In the genomic region with DNA sequence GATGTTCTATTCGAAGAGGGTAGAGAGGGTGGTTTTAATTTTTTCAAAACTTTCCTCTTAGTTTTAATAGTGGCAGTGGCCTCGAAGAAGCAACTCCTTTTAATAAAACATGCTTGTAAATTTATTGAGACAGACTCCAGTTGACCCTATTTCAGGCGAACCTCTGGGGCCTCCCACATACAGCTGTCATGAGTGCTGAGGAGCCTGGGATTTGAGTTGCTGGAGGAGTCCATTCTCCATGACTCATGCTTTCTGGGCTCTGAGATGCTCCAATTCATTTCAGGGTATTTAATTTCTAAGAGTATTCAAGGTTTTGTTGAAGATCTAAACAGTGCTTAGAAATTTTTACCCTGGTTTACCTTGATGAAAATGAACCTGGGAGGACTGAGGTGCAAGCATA, we compare ENCODE assay signal across 18 cellular contexts.
DNase-seq lines count a peak whose midpoint lies in the region; ATAC-seq, FAIRE-seq and TF ChIP-seq lines count a peak whose summit lies in the region.
"Had no signal": no experiment of that assay in that cellular context is flagged by ENCODE, and none has a peak within 500 bp of the region (broad histone marks: within the 10 kb centered on the region; RNA-seq: fewer than 3 reads in every experiment).

No MANE protein-coding gene starts in this region.

- no peak for TF ChIP-seq POLR2A in GM12892 (IDR thresholded peaks at IDR 0.05; ENCODE audit: low read depth, low read length)

- ATAC-seq in heart right ventricle (peak in 7 of 8 donors; percentile 64 to 95 (median 79)), left lung (peak; percentile 55), psoas muscle (no peak)
- ATAC-seq in stimulated activated memory B cell treated with anti-CD40 and anti-IgM and Interleukin-4, amounts not matched to agents 10 μg/mL and 1 μg/mL and 100 μg/mL, for 72 hours = no peak

- H3K9me3 Mint-ChIP-seq in stimulated activated memory B cell treated with anti-CD40 and anti-IgM and Interleukin-4, amounts not matched to agents 10 μg/mL and 1 μg/mL and 100 μg/mL, for 72 hours = peaks cover 5% of the 10 kb centered on the region

- no peak for FAIRE-seq in GM12892 (lab: Jason Lieb, UNC)
- FAIRE-seq: H54 had no signal

- H3K27me3 ChIP-seq in heart right ventricle (peaks cover 0 to 3% (median 0%) of the 10 kb centered on the region in 7 donors), left lung (no peaks in the 10 kb centered on the region), psoas muscle (ENCODE audit: insufficient read depth in 3 of 3, low read length in 2 of 3) (no peaks in the 10 kb centered on the region)

- no peak overlapping the region for H3K27ac Mint-ChIP-seq in stimulated activated memory B cell treated with anti-CD40 and anti-IgM and Interleukin-4, amounts not matched to agents 10 μg/mL and 1 μg/mL and 100 μg/mL, for 72 hours
- H3K27ac Mint-ChIP-seq: CD4-positive, CD25-positive, alpha-beta regulatory T cell had no signal

- no peaks in the 10 kb centered on the region for H3K36me3 ChIP-seq in heart right ventricle
- no peaks in the 10 kb centered on the region for H3K36me3 ChIP-seq in left lung
- H3K36me3 ChIP-seq in psoas muscle (ENCODE audit: insufficient read depth in 1 of 2, low read depth in 1 of 2) = no peaks in the 10 kb centered on the region
- H3K36me3 ChIP-seq: SJCRH30 had no signal

- no peaks in the 10 kb centered on the region for H3K4me1 Mint-ChIP-seq in stimulated activated memory B cell treated with anti-CD40 and anti-IgM and Interleukin-4, amounts not matched to agents 10 μg/mL and 1 μg/mL and 100 μg/mL, for 72 hours
- H3K4me1 Mint-ChIP-seq: CD4-positive, CD25-positive, alpha-beta regulatory T cell had no signal

- no peaks in the 10 kb centered on the region for H3K36me3 Mint-ChIP-seq in stimulated activated memory B cell treated with anti-CD40 and anti-IgM and Interleukin-4, amounts not matched to agents 10 μg/mL and 1 μg/mL and 100 μg/mL, for 72 hours
- H3K36me3 Mint-ChIP-seq: CD4-positive, CD25-positive, alpha-beta regulatory T cell had no signal

- intact Hi-C loops in heart right ventricle (cut with DNase I) = no loop called here
- intact Hi-C loops in left lung (cut with DNase I) = no loop called here
- intact Hi-C loops in psoas muscle (cut with DNase I) = no loop called here

- DNase-seq in NCI-H226 (peak; percentile 38), heart right ventricle (peak in 1 of 2 donors; percentile 24), left lung (no peak), retina (peak; percentile 11), psoas muscle (no peak), GM12892 (ENCODE audit: insufficient read length) (no peak)
- DNase-seq: CD4-positive, CD25-positive, alpha-beta regulatory T cell; EL; Karpas-422; NCI-H1417; NCI-H1694 treated with DMSO at 0.1 percent for 48 hours; NCI-H2081 treated with DMSO at 0.1 percent for 48 hours; NCI-H446 treated with DMSO at 0.1 percent for 48 hours; NCI-H69 had no signal

- H3K4me3 ChIP-seq in heart right ventricle = no peak overlapping the region
- no peak overlapping the region for H3K4me3 ChIP-seq in left lung
- no peak overlapping the region for H3K4me3 ChIP-seq in psoas muscle
- H3K4me3 ChIP-seq: SJCRH30 had no signal

- H3K4me3 Mint-ChIP-seq in stimulated activated memory B cell treated with anti-CD40 and anti-IgM and Interleukin-4, amounts not matched to agents 10 μg/mL and 1 μg/mL and 100 μg/mL, for 72 hours = no peak overlapping the region
- H3K4me3 Mint-ChIP-seq: CD4-positive, CD25-positive, alpha-beta regulatory T cell had no signal

- peak overlapping the region in 1 of 10 donors; percentile 27 for H3K27ac ChIP-seq in heart right ventricle
- no peak overlapping the region for H3K27ac ChIP-seq in left lung
- no peak overlapping the region for H3K27ac ChIP-seq in psoas muscle
- H3K27ac ChIP-seq: RWPE1, SJCRH30 had no signal

- WGBS in heart right ventricle, 2 donors = 54 to 60% methylated on average over 3 of the region's 3 CpGs
- 29 to 40% (median 37%) methylated on average over 3 of the region's 3 CpGs for WGBS in psoas muscle, 3 donors

- H3K4me1 ChIP-seq in heart right ventricle (peaks cover 0 to 7% (median 0%) of the 10 kb centered on the region in 9 donors), left lung (no peaks in the 10 kb centered on the region), psoas muscle (no peaks in the 10 kb centered on the region)
- H3K4me1 ChIP-seq: SJCRH30 had no signal

- H3K9me3 ChIP-seq in heart right ventricle (no peaks in the 10 kb centered on the region), left lung (no peaks in the 10 kb centered on the region), psoas muscle (no peaks in the 10 kb centered on the region)
- H3K9me3 ChIP-seq: SJCRH30 had no signal

- TF ChIP-seq CTCF in heart right ventricle (IDR thresholded peaks at IDR 0.05) = no peak
- TF ChIP-seq CTCF in left lung (IDR thresholded peaks at IDR 0.05) = no peak
- no peak for TF ChIP-seq CTCF in psoas muscle (IDR thresholded peaks at IDR 0.05)

- no peaks in the 10 kb centered on the region for H3K27me3 Mint-ChIP-seq in stimulated activated memory B cell treated with anti-CD40 and anti-IgM and Interleukin-4, amounts not matched to agents 10 μg/mL and 1 μg/mL and 100 μg/mL, for 72 hours
- H3K27me3 Mint-ChIP-seq: CD4-positive, CD25-positive, alpha-beta regulatory T cell had no signal

Comparison
In these comparisons a context has a peak if more than half of its experiments do, and no peak if none do; other contexts are left out.
1. DNase-seq: peak in NCI-H226 (single experiment) and retina (single experiment); none in left lung (0 of 2), psoas muscle (0 of 2) and GM12892 (single experiment).
2. ATAC-seq: peak in heart right ventricle (7 of 8) and left lung (single experiment); none in stimulated activated memory B cell treated with anti-CD40 and anti-IgM and Interleukin-4, amounts not matched to agents 10 μg/mL and 1 μg/mL and 100 μg/mL, for 72 hours (single experiment) and psoas muscle (0 of 4).